25 cellular contexts compared by ENCODE assay signal in genomic region chr19:48988860-48989259, GRCh38. TPM values are rescaled to one million over a fixed set of nuclear protein-coding genes. Genes with fewer than 3 reads are reported as not detected.
"Had no signal": no experiment of that assay in that cellular context is flagged by ENCODE, and none has a peak within 500 bp of the region (broad histone marks: within the 10 kb centered on the region; RNA-seq: fewer than 3 reads in every experiment).

No MANE protein-coding gene starts in this region.

- H3K27ac ChIP-seq: brain microvascular endothelial cell, tibial nerve had no signal

- ATAC-seq: mucosa of descending colon; stimulated activated naive CD8-positive, alpha-beta T cell treated with anti-CD3 and anti-CD28 coated beads, Interleukin-15, Interleukin-2, amounts not matched to agents 100 U/mL and 50 U/mL, for 24 hours had no signal

- H3K27me3 ChIP-seq: ascending aorta, brain microvascular endothelial cell, esophagus muscularis mucosa, tibial nerve had no signal

- DNase-seq: activated CD4-positive, alpha-beta T cell treated with anti-CD3 and anti-CD28 coated beads for 1 hour; activated CD4-positive, alpha-beta T cell treated with anti-CD3 and anti-CD28 coated beads, Interleukin-2, amount 50 U/mL, for 4 hours; activated effector memory CD4-positive, alpha-beta T cell treated with anti-CD3 and anti-CD28 coated beads, Interleukin-2, amount 50 U/mL, for 16 hours; activated naive CD4-positive, alpha-beta T cell treated with anti-CD3 and anti-CD28 coated beads, Interleukin-2, amount 50 U/mL, for 16 hours; activated T-cell treated with anti-CD3 and anti-CD28 coated beads, Interleukin-2, amount 50 U/mL, for 48 hours; brain microvascular endothelial cell; central memory CD4-positive, alpha-beta T cell; effector memory CD4-positive, alpha-beta T cell; head of caudate nucleus; mesendoderm; mucosa of descending colon; naive B cell; stimulated activated CD4-positive, alpha-beta T cell treated with anti-CD3 and anti-CD28 coated beads, Interleukin-4, amount 100 ng/mL, for 24 hours; stimulated activated naive CD8-positive, alpha-beta T cell treated with anti-CD3 and anti-CD28 coated beads, Interleukin-15, Interleukin-2, amounts not matched to agents 100 U/mL and 50 U/mL, for 24 hours; T-helper 1 cell; WERI-Rb-1 had no signal

- H3K9me3 ChIP-seq: ascending aorta, esophagus muscularis mucosa, mucosa of descending colon, tibial nerve had no signal

- H3K4me3 ChIP-seq: ascending aorta, esophagus muscularis mucosa, mucosa of descending colon, tibial nerve had no signal

- H3K27me3 Mint-ChIP-seq: naive B cell had no signal

RNA-seq across cellular contexts. Expression of gene LHB, which starts 28.0 kb away (rescaled TPM):
- total RNA-seq: ascending aorta, dermis microvascular lymphatic vessel endothelial cell, endothelial cell of umbilical vein, esophagus muscularis mucosa, frontal cortex, liver, osteoblast, posterior vena cava had no signal
- polyA plus RNA-seq: liver had no signal
